23 cellular contexts compared by ENCODE assay signal in the genomic region with DNA sequence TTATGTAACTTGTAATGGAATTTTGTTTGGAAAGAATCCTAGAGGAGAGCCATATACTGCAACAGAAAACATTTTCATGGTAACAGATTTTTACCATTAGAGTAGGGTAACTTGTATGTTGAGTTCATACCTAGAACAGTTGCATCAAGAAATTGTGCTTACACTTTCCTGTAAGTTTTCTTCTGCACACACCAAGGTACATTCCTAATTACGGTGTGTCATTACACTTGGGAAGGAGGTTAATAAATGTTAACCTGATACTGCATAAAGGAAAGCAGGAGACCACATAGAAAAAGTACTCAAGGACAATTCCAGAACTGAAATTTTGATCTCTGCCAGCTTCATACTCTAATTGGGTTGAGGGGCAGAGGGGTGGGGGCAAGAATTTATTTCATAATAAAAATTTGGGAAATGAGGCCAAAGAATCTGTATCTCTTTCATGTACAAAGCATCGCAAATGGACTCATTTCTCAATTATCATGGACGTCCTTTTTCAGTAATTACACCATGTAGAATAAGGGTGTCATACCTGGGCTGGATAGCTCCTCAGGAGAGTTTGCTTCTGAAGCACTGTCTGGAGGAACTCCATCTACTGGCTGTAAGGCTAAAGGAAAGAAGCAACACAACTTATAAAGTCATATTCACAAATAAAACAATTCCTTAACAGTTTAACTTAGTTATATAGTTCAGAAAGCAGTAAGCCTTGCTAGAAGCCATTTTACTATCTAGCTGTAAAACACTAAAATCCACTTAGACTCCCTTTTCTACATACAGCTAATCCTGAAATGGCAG.
"Had no signal": no experiment of that assay in that cellular context is flagged by ENCODE, and none has a peak within 500 bp of the region (broad histone marks: within the 10 kb centered on the region; RNA-seq: fewer than 3 reads in every experiment).

No MANE protein-coding gene starts in this region.

- H3K4me3 Mint-ChIP-seq: activated naive CD4-positive, alpha-beta T cell treated with anti-CD3 and anti-CD28 coated beads for 36 hours; activated naive CD8-positive, alpha-beta T cell treated with anti-CD3 and anti-CD28 coated beads, Interleukin-2, amount 10 ng/mL, durations not matched to agents 7 days and 5 days; brain; natural killer cell treated with Interleukin-12 subunit alpha and Interleukin-12 subunit beta and Interleukin-15 and Interleukin-18, amount 100 ng/mL, for 72 hours; stimulated activated naive CD8-positive, alpha-beta T cell treated with anti-CD3 and anti-CD28 coated beads, Interleukin-15, Interleukin-2, amounts not matched to agents 100 ng/mL and 50 ng/mL, for 24 hours; T-helper 1 cell treated with Interleukin-12 subunit alpha and Interleukin-12 subunit beta and Interleukin-4 antibody, amounts not matched to agents 30 μg/mL and 1 μg/mL, for 36 hours had no signal

- H3K4me1 ChIP-seq: parathyroid adenoma had no signal

- H3K4me3 ChIP-seq: tibial artery had no signal

- H3K79me2 ChIP-seq: parathyroid adenoma had no signal

- H3K27ac ChIP-seq: parathyroid adenoma, tibial artery had no signal

- H3K27me3 Mint-ChIP-seq: activated naive CD8-positive, alpha-beta T cell treated with anti-CD3 and anti-CD28 coated beads, Interleukin-2, amount 10 ng/mL, durations not matched to agents 7 days and 5 days; brain; stimulated activated naive CD8-positive, alpha-beta T cell treated with anti-CD3 and anti-CD28 coated beads, Interleukin-15, Interleukin-2, amounts not matched to agents 100 ng/mL and 50 ng/mL, for 24 hours had no signal

- H3K36me3 Mint-ChIP-seq: activated naive CD8-positive, alpha-beta T cell treated with anti-CD3 and anti-CD28 coated beads, Interleukin-2, amount 10 ng/mL, durations not matched to agents 7 days and 5 days; brain; natural killer cell treated with Interleukin-12 subunit alpha and Interleukin-12 subunit beta and Interleukin-15 and Interleukin-18, amount 100 ng/mL, for 72 hours had no signal

- H3K9ac ChIP-seq: parathyroid adenoma had no signal

- H3K9me3 Mint-ChIP-seq: activated naive CD4-positive, alpha-beta T cell treated with anti-CD3 and anti-CD28 coated beads for 36 hours; activated naive CD8-positive, alpha-beta T cell treated with anti-CD3 and anti-CD28 coated beads, Interleukin-2, amount 10 ng/mL, durations not matched to agents 7 days and 5 days; brain; natural killer cell treated with Interleukin-12 subunit alpha and Interleukin-12 subunit beta and Interleukin-15 and Interleukin-18, amount 100 ng/mL, for 72 hours; stimulated activated naive CD8-positive, alpha-beta T cell treated with anti-CD3 and anti-CD28 coated beads, Interleukin-15, Interleukin-2, amounts not matched to agents 100 ng/mL and 50 ng/mL, for 24 hours; T-helper 1 cell treated with Interleukin-12 subunit alpha and Interleukin-12 subunit beta and Interleukin-4 antibody, amounts not matched to agents 30 μg/mL and 1 μg/mL, for 36 hours had no signal

- H3K9me3 ChIP-seq: tibial artery had no signal

- H3K27me3 ChIP-seq: tibial artery had no signal

- H3K4me1 Mint-ChIP-seq: activated naive CD8-positive, alpha-beta T cell treated with anti-CD3 and anti-CD28 coated beads, Interleukin-2, amount 10 ng/mL, durations not matched to agents 7 days and 5 days; brain had no signal

- H2AFZ ChIP-seq: parathyroid adenoma had no signal

- H3K27ac Mint-ChIP-seq: activated naive CD4-positive, alpha-beta T cell treated with anti-CD3 and anti-CD28 coated beads for 36 hours; activated naive CD8-positive, alpha-beta T cell treated with anti-CD3 and anti-CD28 coated beads, Interleukin-2, amount 10 ng/mL, durations not matched to agents 7 days and 5 days; brain; natural killer cell treated with Interleukin-12 subunit alpha and Interleukin-12 subunit beta and Interleukin-15 and Interleukin-18, amount 100 ng/mL, for 72 hours; stimulated activated naive CD8-positive, alpha-beta T cell treated with anti-CD3 and anti-CD28 coated beads, Interleukin-15, Interleukin-2, amounts not matched to agents 100 ng/mL and 50 ng/mL, for 24 hours; T-helper 1 cell treated with Interleukin-12 subunit alpha and Interleukin-12 subunit beta and Interleukin-4 antibody, amounts not matched to agents 30 μg/mL and 1 μg/mL, for 36 hours had no signal

- DNase-seq: activated CD4-positive, alpha-beta T cell treated with anti-CD3 and anti-CD28 coated beads for 4 hours; activated CD4-positive, alpha-beta T cell treated with anti-CD3 and anti-CD28 coated beads, Interleukin-2, amount 50 U/mL, for 48 hours; activated CD4-positive, CD25-positive, alpha-beta regulatory T cell; activated naive CD4-positive, alpha-beta T cell treated with anti-CD3 and anti-CD28 coated beads for 36 hours; activated naive CD8-positive, alpha-beta T cell treated with anti-CD3 and anti-CD28 coated beads, Interleukin-2, amount 10 ng/mL, durations not matched to agents 7 days and 5 days; activated T-cell treated with anti-CD3 and anti-CD28 coated beads, Interleukin-2, amount 50 U/mL, for 48 hours; amygdala; caudate nucleus; dermis blood vessel endothelial cell; effector CD8-positive, alpha-beta T cell; foreskin melanocyte; kidney glomerular epithelial cell; midbrain; right cardiac atrium; stimulated activated CD4-positive, alpha-beta T cell treated with anti-CD3 and anti-CD28 coated beads, Interleukin-12 subunit alpha, Interleukin-12 subunit beta, amount 100 ng/mL, for 4 hours; stimulated activated CD4-positive, alpha-beta T cell treated with anti-CD3 and anti-CD28 coated beads, Interleukin-4, amount 100 ng/mL, for 4 hours; T1000; tibial artery had no signal
